ENCODE assay signal across 20 cellular contexts in the genomic region with DNA sequence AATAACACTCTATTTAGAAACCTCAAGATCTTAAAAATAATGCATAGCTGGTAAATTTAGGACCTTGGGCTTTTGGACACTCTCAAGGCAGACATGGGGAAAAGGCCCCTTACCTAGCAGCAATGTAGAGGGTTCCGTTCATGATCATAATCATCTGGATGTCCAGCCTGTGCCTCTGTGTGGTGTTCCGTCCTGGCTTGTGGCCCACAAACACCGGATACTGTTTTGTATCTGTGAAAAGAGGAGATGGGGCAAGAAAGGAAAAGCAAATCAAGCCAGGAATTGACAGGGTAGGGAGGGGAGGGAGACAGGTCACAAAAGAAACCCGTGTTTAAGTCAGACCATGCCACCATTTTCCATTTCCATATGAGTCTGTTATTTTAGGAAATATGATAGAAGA.
"Had no signal": no experiment of that assay in that cellular context is flagged by ENCODE, and none has a peak within 500 bp of the region (broad histone marks: within the 10 kb centered on the region; RNA-seq: fewer than 3 reads in every experiment).

No MANE protein-coding gene starts in this region.

- H3K27ac ChIP-seq: epithelial cell of prostate, SK-N-MC, thoracic aorta, upper lobe of right lung, VCaP had no signal

- H3K27ac Mint-ChIP-seq: activated CD8-positive, alpha-beta T cell treated with anti-CD3 and anti-CD28 coated beads, Interleukin-2, amount 10 ng/mL, durations not matched to agents 7 days and 5 days; activated naive CD8-positive, alpha-beta T cell treated with anti-CD3 and anti-CD28 coated beads for 36 hours; activated T-cell treated with anti-CD3 and anti-CD28 coated beads, Interleukin-2, amount 50 U/mL, for 24 hours; activated T-helper 2 cell treated with anti-CD3 and anti-CD28 coated beads, Interferon-gamma antibody, Interleukin-2, Interleukin-4, amounts not matched to agents 10 μg/mL and 5 μg/mL and 100 μg/mL, durations not matched to agents 14 hours and 24 hours and 36 hours; dendritic cell treated with granulocyte-macrophage colony-stimulating factor and Interleukin-4, amounts not matched to agents 40 ng/mL and 50 ng/mL, for 4 days had no signal

- H3K4me3 Mint-ChIP-seq: activated CD8-positive, alpha-beta T cell treated with anti-CD3 and anti-CD28 coated beads, Interleukin-2, amount 10 ng/mL, durations not matched to agents 7 days and 5 days; activated naive CD8-positive, alpha-beta T cell treated with anti-CD3 and anti-CD28 coated beads for 36 hours; activated T-cell treated with anti-CD3 and anti-CD28 coated beads, Interleukin-2, amount 50 U/mL, for 24 hours; dendritic cell treated with granulocyte-macrophage colony-stimulating factor and Interleukin-4, amounts not matched to agents 40 ng/mL and 50 ng/mL, for 4 days had no signal

- H3K4me1 Mint-ChIP-seq: activated naive CD8-positive, alpha-beta T cell treated with anti-CD3 and anti-CD28 coated beads for 36 hours had no signal

- ATAC-seq: activated CD8-positive, alpha-beta T cell treated with anti-CD3 and anti-CD28 coated beads, Interleukin-2, amount 10 ng/mL, durations not matched to agents 7 days and 5 days; gastroesophageal sphincter; upper lobe of right lung had no signal

- H3K27me3 Mint-ChIP-seq: activated naive CD8-positive, alpha-beta T cell treated with anti-CD3 and anti-CD28 coated beads for 36 hours; activated T-cell treated with anti-CD3 and anti-CD28 coated beads, Interleukin-2, amount 50 U/mL, for 24 hours; dendritic cell treated with granulocyte-macrophage colony-stimulating factor and Interleukin-4, amounts not matched to agents 40 ng/mL and 50 ng/mL, for 4 days had no signal

- DNase-seq: activated CD4-positive, alpha-beta T cell treated with anti-CD3 and anti-CD28 coated beads for 1 hour; activated CD4-positive, alpha-beta T cell treated with anti-CD3 and anti-CD28 coated beads, Interleukin-2, amount 50 U/mL, for 1 hour; activated CD8-positive, alpha-beta T cell treated with anti-CD3 and anti-CD28 coated beads, Interleukin-2, amount 10 ng/mL, durations not matched to agents 7 days and 5 days; activated naive CD4-positive, alpha-beta T cell treated with Interleukin-2 at 50 U/mL for 16 hours; activated naive CD8-positive, alpha-beta T cell treated with anti-CD3 and anti-CD28 coated beads for 36 hours; activated T-cell treated with anti-CD3 and anti-CD28 coated beads, Interleukin-2, amount 50 U/mL, for 24 hours; amniotic stem cell; left ventricle myocardium superior; mammary epithelial cell; stimulated activated CD4-positive, alpha-beta T cell treated with anti-CD3 and anti-CD28 coated beads, Interleukin-2, amount 100 ng/mL, for 48 hours; stimulated activated CD8-positive, alpha-beta memory T cell treated with anti-CD3 and anti-CD28 coated beads, Interleukin-4, amount 100 ng/mL, for 48 hours; stimulated activated naive CD4-positive, alpha-beta T cell; upper lobe of right lung had no signal

- H3K9me3 Mint-ChIP-seq: activated naive CD8-positive, alpha-beta T cell treated with anti-CD3 and anti-CD28 coated beads for 36 hours; activated T-cell treated with anti-CD3 and anti-CD28 coated beads, Interleukin-2, amount 50 U/mL, for 24 hours; activated T-helper 2 cell treated with anti-CD3 and anti-CD28 coated beads, Interferon-gamma antibody, Interleukin-2, Interleukin-4, amounts not matched to agents 10 μg/mL and 5 μg/mL and 100 μg/mL, durations not matched to agents 14 hours and 24 hours and 36 hours; dendritic cell treated with granulocyte-macrophage colony-stimulating factor and Interleukin-4, amounts not matched to agents 40 ng/mL and 50 ng/mL, for 4 days had no signal
